In the genomic region with DNA sequence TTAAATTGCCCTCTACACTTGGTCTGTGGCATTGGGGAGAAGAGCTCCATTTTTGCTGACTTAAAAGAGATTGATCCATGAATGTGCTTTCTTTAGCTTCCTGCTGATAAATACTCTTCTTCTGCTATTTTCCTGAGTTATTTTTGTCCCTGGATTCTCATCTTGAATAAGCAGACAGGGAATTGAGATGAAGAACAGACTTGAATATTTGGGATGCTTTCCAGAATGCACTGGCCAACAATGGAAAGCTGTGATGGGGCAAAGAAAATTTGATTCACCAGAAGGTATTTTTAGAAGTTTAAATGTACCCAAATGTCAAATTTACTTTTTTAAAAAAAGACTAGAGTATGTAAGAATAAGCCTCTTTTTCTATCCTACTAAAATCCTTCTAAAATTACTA, we compare ENCODE assay signal across 7 cellular contexts.
"Had no signal": no experiment of that assay in that cellular context is flagged by ENCODE, and none has a peak within 500 bp of the region (broad histone marks: within the 10 kb centered on the region; RNA-seq: fewer than 3 reads in every experiment).

No MANE protein-coding gene starts in this region.

- H3K27ac Mint-ChIP-seq: GM23338, H9 had no signal

- ATAC-seq: GM23338 had no signal

- H2AFZ ChIP-seq: GM23338 had no signal

- H3K4me1 Mint-ChIP-seq: GM23338 had no signal

- FAIRE-seq: H1, H54, HTR-8/SVneo had no signal

- H3K4me2 ChIP-seq: GM23338 had no signal

- H3K4me3 ChIP-seq: GM23338 had no signal

- H3K4me3 Mint-ChIP-seq: GM23338, H9 had no signal

- DNase-seq: H9, HCEC 1CT, IMR-90 had no signal
